Comparison of ENCODE assay signal across 30 cellular contexts in genomic region chr5:5521478-5521877, GRCh38.
"Had no signal": no experiment of that assay in that cellular context is flagged by ENCODE, and none has a peak within 500 bp of the region (broad histone marks: within the 10 kb centered on the region; RNA-seq: fewer than 3 reads in every experiment).

No MANE protein-coding gene starts in this region.

- H3K9ac ChIP-seq: SK-N-SH had no signal

- H3K4me1 ChIP-seq: ascending aorta, body of pancreas, SJCRH30 had no signal

- DNase-seq: activated CD4-positive, alpha-beta memory T cell treated with anti-CD3 and anti-CD28 coated beads for 36 hours; activated CD4-positive, alpha-beta T cell treated with anti-CD3 and anti-CD28 coated beads, Interleukin-2, amount 10 ng/mL, durations not matched to agents 7 days and 5 days; activated CD4-positive, CD25-positive, alpha-beta regulatory T cell treated with anti-CD3 and anti-CD28 coated beads, Interleukin-2, amount 50 U/mL, for 72 hours; activated CD8-positive, alpha-beta memory T cell treated with anti-CD3 and anti-CD28 coated beads for 24 hours; activated gamma-delta T cell; activated naive CD4-positive, alpha-beta T cell treated with anti-CD3 and anti-CD28 coated beads for 36 hours; activated T-cell treated with anti-CD3 and anti-CD28 coated beads, Interleukin-2, amount 50 U/mL, for 4 hours; amniotic stem cell; body of pancreas; central memory CD4-positive, alpha-beta T cell; MG63; MV-4-11; NCI-H1092 treated with DMSO at 0.1 percent for 48 hours; NCI-H1417 treated with DMSO at 0.1 percent for 48 hours; NCI-H1694; NCI-H2029; NCI-H2107; NCI-H2171 treated with DMSO at 0.1 percent for 48 hours; NCI-H226; NCI-H526; NCI-H82; NK-92 treated with Interleukin-12 subunit alpha and Interleukin-12 subunit beta, amount 100 ng/mL, for 24 hours; OCI-M1; RPMI8226; SJCRH30; SK-N-SH; T-helper 1 cell had no signal

- H3K36me3 ChIP-seq: ascending aorta, MG63, SJCRH30 had no signal

- ATAC-seq: activated T-cell treated with anti-CD3 and anti-CD28 coated beads, Interleukin-2, amount 50 U/mL, for 4 hours; body of pancreas; Panc1; Right ventricle myocardium inferior had no signal

- H3K27me3 Mint-ChIP-seq: activated CD4-positive, alpha-beta T cell treated with anti-CD3 and anti-CD28 coated beads, Interleukin-2, amount 10 ng/mL, durations not matched to agents 7 days and 5 days had no signal

- H3K4me3 ChIP-seq: ascending aorta, body of pancreas, MG63, SJCRH30 had no signal

- H3K4me3 Mint-ChIP-seq: activated CD4-positive, alpha-beta memory T cell treated with anti-CD3 and anti-CD28 coated beads for 36 hours; activated CD4-positive, alpha-beta T cell treated with anti-CD3 and anti-CD28 coated beads, Interleukin-2, amount 10 ng/mL, durations not matched to agents 7 days and 5 days; activated naive CD4-positive, alpha-beta T cell treated with anti-CD3 and anti-CD28 coated beads for 36 hours; activated T-cell treated with anti-CD3 and anti-CD28 coated beads, Interleukin-2, amount 50 U/mL, for 4 hours had no signal

- H3K27ac Mint-ChIP-seq: activated CD4-positive, alpha-beta memory T cell treated with anti-CD3 and anti-CD28 coated beads for 36 hours; activated naive CD4-positive, alpha-beta T cell treated with anti-CD3 and anti-CD28 coated beads for 36 hours had no signal

- H3K9me3 ChIP-seq: ascending aorta, body of pancreas, MG63, SJCRH30, SK-N-SH had no signal

- H3K27ac ChIP-seq: ascending aorta, body of pancreas, SJCRH30 had no signal

- H3K27me3 ChIP-seq: ascending aorta, body of pancreas, MG63, SJCRH30 had no signal

- H3K9me3 Mint-ChIP-seq: activated T-cell treated with anti-CD3 and anti-CD28 coated beads, Interleukin-2, amount 50 U/mL, for 4 hours had no signal
